ENCODE assay signal across 34 cellular contexts in genomic region chr1:181559142-181559541, GRCh38.
"Had no signal": no experiment of that assay in that cellular context is flagged by ENCODE, and none has a peak within 500 bp of the region (broad histone marks: within the 10 kb centered on the region; RNA-seq: fewer than 3 reads in every experiment).

No MANE protein-coding gene starts in this region.

- H3K36me3 Mint-ChIP-seq: activated CD8-positive, alpha-beta memory T cell treated with anti-CD3 and anti-CD28 coated beads, Interleukin-2, amount 10 ng/mL, durations not matched to agents 7 days and 5 days; activated naive CD4-positive, alpha-beta T cell treated with anti-CD3 and anti-CD28 coated beads, Interleukin-2, amount 10 ng/mL, durations not matched to agents 7 days and 5 days; activated naive CD4-positive, alpha-beta T cell treated with anti-CD3 and anti-CD28 coated beads, Interleukin-2, amount 50 U/mL, for 24 hours; activated naive CD8-positive, alpha-beta T cell; activated naive CD8-positive, alpha-beta T cell treated with anti-CD3 and anti-CD28 coated beads, Interleukin-2, amount 10 ng/mL, durations not matched to agents 7 days and 5 days had no signal

- H3K36me3 ChIP-seq: ascending aorta, cardiac muscle cell, WERI-Rb-1 had no signal

- DNase-seq: activated B cell treated with CpG ODN at 0.5 μM for 24 hours; activated CD4-positive, alpha-beta memory T cell treated with anti-CD3 and anti-CD28 coated beads, Interleukin-2, amount 10 ng/mL, durations not matched to agents 7 days and 5 days; activated CD4-positive, alpha-beta T cell treated with anti-CD3 and anti-CD28 coated beads for 36 hours; activated CD4-positive, alpha-beta T cell treated with anti-CD3 and anti-CD28 coated beads for 48 hours; activated CD4-positive, alpha-beta T cell treated with anti-CD3 and anti-CD28 coated beads, Interleukin-2, amount 10 ng/mL, durations not matched to agents 7 days and 5 days; activated CD4-positive, alpha-beta T cell treated with anti-CD3 and anti-CD28 coated beads, Interleukin-2, amount 50 U/mL, for 48 hours; activated CD4-positive, CD25-positive, alpha-beta regulatory T cell treated with anti-CD3 and anti-CD28 coated beads, Interleukin-2, amount 50 U/mL, for 72 hours; activated CD8-positive, alpha-beta memory T cell treated with anti-CD3 and anti-CD28 coated beads for 24 hours; activated CD8-positive, alpha-beta memory T cell treated with anti-CD3 and anti-CD28 coated beads, Interleukin-2, amount 10 ng/mL, durations not matched to agents 7 days and 5 days; activated CD8-positive, alpha-beta memory T cell treated with anti-CD3 and anti-CD28 coated beads, Interleukin-2, amount 50 U/mL, for 48 hours; activated CD8-positive, alpha-beta T cell treated with anti-CD3 and anti-CD28 coated beads, Interleukin-2, amount 10 ng/mL, durations not matched to agents 7 days and 5 days; activated effector memory CD4-positive, alpha-beta T cell treated with Interleukin-2 at 50 U/mL for 16 hours; activated gamma-delta T cell; activated naive CD4-positive, alpha-beta T cell treated with anti-CD3 and anti-CD28 coated beads, Interleukin-2, amount 10 ng/mL, durations not matched to agents 7 days and 5 days; activated naive CD4-positive, alpha-beta T cell treated with Interleukin-2 at 50 U/mL for 16 hours; activated naive CD8-positive, alpha-beta T cell treated with anti-CD3 and anti-CD28 coated beads, Interleukin-2, amount 10 ng/mL, durations not matched to agents 7 days and 5 days; activated naive CD8-positive, alpha-beta T cell treated with anti-CD3 and anti-CD28 coated beads, Interleukin-2, amount 50 U/mL, for 24 hours; activated T-cell treated with anti-CD3 and anti-CD28 coated beads, Interleukin-2, amount 50 U/mL, for 24 hours; activated T-cell treated with anti-CD3 and anti-CD28 coated beads, Interleukin-2, amount 50 U/mL, for 48 hours; amygdala; anterior cingulate cortex; central memory CD4-positive, alpha-beta T cell; T-helper 1 cell; T-helper 2 cell; T-helper 9 cell; WERI-Rb-1 had no signal

- H3K4me3 Mint-ChIP-seq: activated B cell treated with CpG ODN at 0.5 μM for 24 hours; activated CD4-positive, alpha-beta memory T cell treated with anti-CD3 and anti-CD28 coated beads, Interleukin-2, amount 10 ng/mL, durations not matched to agents 7 days and 5 days; activated CD4-positive, alpha-beta T cell treated with anti-CD3 and anti-CD28 coated beads for 36 hours; activated CD4-positive, alpha-beta T cell treated with anti-CD3 and anti-CD28 coated beads, Interleukin-2, amount 10 ng/mL, durations not matched to agents 7 days and 5 days; activated CD8-positive, alpha-beta memory T cell treated with anti-CD3 and anti-CD28 coated beads, Interleukin-2, amount 10 ng/mL, durations not matched to agents 7 days and 5 days; activated CD8-positive, alpha-beta T cell treated with anti-CD3 and anti-CD28 coated beads, Interleukin-2, amount 10 ng/mL, durations not matched to agents 7 days and 5 days; activated naive CD4-positive, alpha-beta T cell treated with anti-CD3 and anti-CD28 coated beads, Interleukin-2, amount 10 ng/mL, durations not matched to agents 7 days and 5 days; activated naive CD4-positive, alpha-beta T cell treated with anti-CD3 and anti-CD28 coated beads, Interleukin-2, amount 50 U/mL, for 24 hours; activated naive CD8-positive, alpha-beta T cell; activated naive CD8-positive, alpha-beta T cell treated with anti-CD3 and anti-CD28 coated beads, Interleukin-2, amount 10 ng/mL, durations not matched to agents 7 days and 5 days; activated naive CD8-positive, alpha-beta T cell treated with anti-CD3 and anti-CD28 coated beads, Interleukin-2, amount 50 U/mL, for 24 hours; activated T-cell treated with anti-CD3 and anti-CD28 coated beads, Interleukin-2, amount 50 U/mL, for 24 hours; brain; T-helper 1 cell treated with Interleukin-12 subunit alpha and Interleukin-12 subunit beta and Interleukin-4 antibody, amounts not matched to agents 30 μg/mL and 1 μg/mL, for 36 hours; T-helper 2 cell treated with Interferon-gamma antibody and Interleukin-4, amounts not matched to agents 5 μg/mL and 100 μg/mL, for 36 hours had no signal

- H3K27ac Mint-ChIP-seq: activated B cell treated with CpG ODN at 0.5 μM for 24 hours; activated CD4-positive, alpha-beta memory T cell treated with anti-CD3 and anti-CD28 coated beads, Interleukin-2, amount 10 ng/mL, durations not matched to agents 7 days and 5 days; activated CD4-positive, alpha-beta T cell treated with anti-CD3 and anti-CD28 coated beads for 36 hours; activated CD4-positive, alpha-beta T cell treated with anti-CD3 and anti-CD28 coated beads, Interleukin-2, amount 10 ng/mL, durations not matched to agents 7 days and 5 days; activated CD8-positive, alpha-beta memory T cell treated with anti-CD3 and anti-CD28 coated beads, Interleukin-2, amount 10 ng/mL, durations not matched to agents 7 days and 5 days; activated CD8-positive, alpha-beta T cell treated with anti-CD3 and anti-CD28 coated beads, Interleukin-2, amount 10 ng/mL, durations not matched to agents 7 days and 5 days; activated naive CD4-positive, alpha-beta T cell treated with anti-CD3 and anti-CD28 coated beads, Interleukin-2, amount 10 ng/mL, durations not matched to agents 7 days and 5 days; activated naive CD4-positive, alpha-beta T cell treated with anti-CD3 and anti-CD28 coated beads, Interleukin-2, amount 50 U/mL, for 24 hours; activated naive CD8-positive, alpha-beta T cell; activated naive CD8-positive, alpha-beta T cell treated with anti-CD3 and anti-CD28 coated beads, Interleukin-2, amount 10 ng/mL, durations not matched to agents 7 days and 5 days; activated naive CD8-positive, alpha-beta T cell treated with anti-CD3 and anti-CD28 coated beads, Interleukin-2, amount 50 U/mL, for 24 hours; activated T-cell treated with anti-CD3 and anti-CD28 coated beads, Interleukin-2, amount 50 U/mL, for 24 hours; activated T-helper 2 cell treated with anti-CD3 and anti-CD28 coated beads, Interferon-gamma antibody, Interleukin-2, Interleukin-4, amounts not matched to agents 10 μg/mL and 5 μg/mL and 100 μg/mL, durations not matched to agents 14 hours and 24 hours and 36 hours; brain; T-helper 1 cell treated with Interleukin-12 subunit alpha and Interleukin-12 subunit beta and Interleukin-4 antibody, amounts not matched to agents 30 μg/mL and 1 μg/mL, for 36 hours; T-helper 2 cell treated with Interferon-gamma antibody and Interleukin-4, amounts not matched to agents 5 μg/mL and 100 μg/mL, for 36 hours had no signal

- H3K27me3 ChIP-seq: ascending aorta had no signal

- H3K4me1 Mint-ChIP-seq: activated B cell treated with CpG ODN at 0.5 μM for 24 hours; activated CD4-positive, alpha-beta memory T cell treated with anti-CD3 and anti-CD28 coated beads, Interleukin-2, amount 10 ng/mL, durations not matched to agents 7 days and 5 days; activated CD4-positive, alpha-beta T cell treated with anti-CD3 and anti-CD28 coated beads for 36 hours; activated CD4-positive, alpha-beta T cell treated with anti-CD3 and anti-CD28 coated beads, Interleukin-2, amount 10 ng/mL, durations not matched to agents 7 days and 5 days; activated CD8-positive, alpha-beta memory T cell treated with anti-CD3 and anti-CD28 coated beads, Interleukin-2, amount 10 ng/mL, durations not matched to agents 7 days and 5 days; activated naive CD4-positive, alpha-beta T cell treated with anti-CD3 and anti-CD28 coated beads, Interleukin-2, amount 10 ng/mL, durations not matched to agents 7 days and 5 days; activated naive CD4-positive, alpha-beta T cell treated with anti-CD3 and anti-CD28 coated beads, Interleukin-2, amount 50 U/mL, for 24 hours; activated naive CD8-positive, alpha-beta T cell treated with anti-CD3 and anti-CD28 coated beads, Interleukin-2, amount 10 ng/mL, durations not matched to agents 7 days and 5 days; activated naive CD8-positive, alpha-beta T cell treated with anti-CD3 and anti-CD28 coated beads, Interleukin-2, amount 50 U/mL, for 24 hours; brain had no signal

- H3K4me1 ChIP-seq: ascending aorta had no signal

- H3K27ac ChIP-seq: ascending aorta, cardiac muscle cell, WERI-Rb-1 had no signal

- H3K9me3 Mint-ChIP-seq: activated B cell treated with CpG ODN at 0.5 μM for 24 hours; activated CD4-positive, alpha-beta memory T cell treated with anti-CD3 and anti-CD28 coated beads, Interleukin-2, amount 10 ng/mL, durations not matched to agents 7 days and 5 days; activated CD4-positive, alpha-beta T cell treated with anti-CD3 and anti-CD28 coated beads, Interleukin-2, amount 10 ng/mL, durations not matched to agents 7 days and 5 days; activated naive CD4-positive, alpha-beta T cell treated with anti-CD3 and anti-CD28 coated beads, Interleukin-2, amount 10 ng/mL, durations not matched to agents 7 days and 5 days; activated naive CD4-positive, alpha-beta T cell treated with anti-CD3 and anti-CD28 coated beads, Interleukin-2, amount 50 U/mL, for 24 hours; activated naive CD8-positive, alpha-beta T cell treated with anti-CD3 and anti-CD28 coated beads, Interleukin-2, amount 10 ng/mL, durations not matched to agents 7 days and 5 days; activated naive CD8-positive, alpha-beta T cell treated with anti-CD3 and anti-CD28 coated beads, Interleukin-2, amount 50 U/mL, for 24 hours; activated T-cell treated with anti-CD3 and anti-CD28 coated beads, Interleukin-2, amount 50 U/mL, for 24 hours; activated T-helper 2 cell treated with anti-CD3 and anti-CD28 coated beads, Interferon-gamma antibody, Interleukin-2, Interleukin-4, amounts not matched to agents 10 μg/mL and 5 μg/mL and 100 μg/mL, durations not matched to agents 14 hours and 24 hours and 36 hours; T-helper 1 cell treated with Interleukin-12 subunit alpha and Interleukin-12 subunit beta and Interleukin-4 antibody, amounts not matched to agents 30 μg/mL and 1 μg/mL, for 36 hours; T-helper 2 cell treated with Interferon-gamma antibody and Interleukin-4, amounts not matched to agents 5 μg/mL and 100 μg/mL, for 36 hours had no signal

- H3K4me3 ChIP-seq: ascending aorta, cardiac muscle cell had no signal

- H3K27me3 Mint-ChIP-seq: activated B cell treated with CpG ODN at 0.5 μM for 24 hours; activated CD4-positive, alpha-beta T cell treated with anti-CD3 and anti-CD28 coated beads for 36 hours; activated naive CD4-positive, alpha-beta T cell treated with anti-CD3 and anti-CD28 coated beads, Interleukin-2, amount 10 ng/mL, durations not matched to agents 7 days and 5 days; activated naive CD4-positive, alpha-beta T cell treated with anti-CD3 and anti-CD28 coated beads, Interleukin-2, amount 50 U/mL, for 24 hours; activated naive CD8-positive, alpha-beta T cell; activated naive CD8-positive, alpha-beta T cell treated with anti-CD3 and anti-CD28 coated beads, Interleukin-2, amount 50 U/mL, for 24 hours; brain had no signal

- ATAC-seq: activated CD4-positive, alpha-beta T cell treated with anti-CD3 and anti-CD28 coated beads for 36 hours; activated CD8-positive, alpha-beta memory T cell treated with anti-CD3 and anti-CD28 coated beads, Interleukin-2, amount 10 ng/mL, durations not matched to agents 7 days and 5 days; activated CD8-positive, alpha-beta T cell treated with anti-CD3 and anti-CD28 coated beads, Interleukin-2, amount 10 ng/mL, durations not matched to agents 7 days and 5 days; activated naive CD8-positive, alpha-beta T cell treated with anti-CD3 and anti-CD28 coated beads, Interleukin-2, amount 50 U/mL, for 24 hours had no signal
